Comparison of ENCODE assay signal across 13 cellular contexts in genomic region chr11:44785856-44786606, GRCh38. TPM values are rescaled to one million over a fixed set of nuclear protein-coding genes. Genes with fewer than 3 reads are reported as not detected.
DNase-seq lines count a peak whose midpoint lies in the region; ATAC-seq and TF ChIP-seq lines count a peak whose summit lies in the region.
"Had no signal": no experiment of that assay in that cellular context is flagged by ENCODE, and none has a peak within 500 bp of the region (broad histone marks: within the 10 kb centered on the region; RNA-seq: fewer than 3 reads in every experiment).

No MANE protein-coding gene starts in this region.

- H3K4me3 ChIP-seq in H7 (ENCODE audit: insufficient read depth, low read depth, low read length) (no peak overlapping the region), right atrium auricular region (no peak overlapping the region), smooth muscle cell (no peak overlapping the region)
- H3K4me3 ChIP-seq: lung, upper lobe of right lung had no signal

- DNase-seq in AG20443 (ENCODE audit: low spot score) = peak; percentile 31
- peak; percentile 72 for DNase-seq in H7
- DNase-seq in SK-N-DZ (ENCODE audit: low spot score) = peak; percentile 10
- DNase-seq in right atrium auricular region (ENCODE audit: low spot score) = no peak
- no peak for DNase-seq in smooth muscle cell (lab: John Stamatoyannopoulos, UW; ENCODE audit: unreplicated experiment)
- DNase-seq in left lobe of liver (ENCODE audit: low spot score) = no peak
- DNase-seq: activated gamma-delta T cell treated with Interleukin-2 at 50 U/mL for 16 hours, NCI-H187, upper lobe of right lung had no signal

- H3K27me3 ChIP-seq in H7 (ENCODE audit: control insufficient read depth, insufficient read depth, low read length) = no peaks in the 10 kb centered on the region
- no peaks in the 10 kb centered on the region for H3K27me3 ChIP-seq in right atrium auricular region
- H3K27me3 ChIP-seq in smooth muscle cell (ENCODE audit: low read depth) = no peaks in the 10 kb centered on the region
- H3K27me3 ChIP-seq: upper lobe of right lung had no signal

- H3K27ac ChIP-seq in right atrium auricular region = peak overlapping the region; percentile 58 to 67
- no peak overlapping the region for H3K27ac ChIP-seq in smooth muscle cell (ENCODE audit: low read depth)
- H3K27ac ChIP-seq: epithelial cell of prostate, upper lobe of right lung had no signal

- no peaks in the 10 kb centered on the region for H3F3A ChIP-seq in smooth muscle cell (ENCODE audit: low read depth)

- no peaks in the 10 kb centered on the region for H3K9me3 ChIP-seq in right atrium auricular region
- no peaks in the 10 kb centered on the region for H3K9me3 ChIP-seq in smooth muscle cell (replicated peaks; ENCODE audit: low read depth)
- H3K9me3 ChIP-seq: upper lobe of right lung had no signal

- H3K4me1 ChIP-seq in right atrium auricular region = peaks cover 0 to 68% of the 10 kb centered on the region in 2 donors
- H3K4me1 ChIP-seq in smooth muscle cell (ENCODE audit: low read depth) = peaks cover 10% of the 10 kb centered on the region

- H4K20me1 ChIP-seq in smooth muscle cell (ENCODE audit: low read depth) = no peaks in the 10 kb centered on the region

- no peak for ATAC-seq in GM21381 (IDR thresholded peaks at IDR 0.05; ENCODE audit: unreplicated experiment)
- no peak for ATAC-seq in HG03280 (IDR thresholded peaks at IDR 0.05; ENCODE audit: unreplicated experiment)
- no peak for ATAC-seq in left lobe of liver
- ATAC-seq: upper lobe of right lung had no signal

- H3K4me2 ChIP-seq in smooth muscle cell = no peak overlapping the region

- WGBS in smooth muscle cell (ENCODE audit: low lambda C conversion rate) = 78% methylated on average over 7 of the region's 7 CpGs

- no peaks in the 10 kb centered on the region for H3K36me3 ChIP-seq in H7 (replicated peaks; ENCODE audit: control insufficient read depth, insufficient read depth, low read length)
- no peaks in the 10 kb centered on the region for H3K36me3 ChIP-seq in right atrium auricular region
- no peaks in the 10 kb centered on the region for H3K36me3 ChIP-seq in smooth muscle cell (ENCODE audit: low read depth)
- H3K36me3 ChIP-seq: upper lobe of right lung had no signal

- H3K79me2 ChIP-seq in smooth muscle cell (ENCODE audit: low read depth) = no peaks in the 10 kb centered on the region

- no peak overlapping the region for H3K9ac ChIP-seq in smooth muscle cell (ENCODE audit: low read depth)

- no peak overlapping the region for H2AFZ ChIP-seq in smooth muscle cell (ENCODE audit: low read depth)

- TF ChIP-seq CTCF in right atrium auricular region (IDR thresholded peaks at IDR 0.05) = no peak
- TF ChIP-seq CTCF in smooth muscle cell (IDR thresholded peaks at IDR 0.05; ENCODE audit: borderline replicate concordance, insufficient read depth, poor library complexity, severe bottlenecking) = no peak

RNA-seq across cellular contexts. Expression of gene TSPAN18, which starts 59.3 kb away (rescaled TPM):
- 25.7 and 27.7 TPM in 2 replicates for total RNA-seq in H7 (2014; rRNA removed; shearing (Covaris generic))
- polyA plus RNA-seq in SK-N-DZ (2014; cell fraction: cytosol; rRNA removed) = 9.8 and 15.7 TPM in 2 replicates
- polyA plus RNA-seq in SK-N-DZ (2014; cell fraction: nucleus; rRNA removed) = 6.9 and 15.7 TPM in 2 replicates
- 10 to 100 TPM; 76.3 to 79.3 TPM for total RNA-seq in right atrium auricular region
- total RNA-seq in smooth muscle cell = 3.4 and 3.9 TPM in 2 replicates
- 9.3 and 15.3 TPM in 2 replicates for polyA plus RNA-seq in smooth muscle cell
- 4.2 TPM for total RNA-seq in left lobe of liver

Comparison
In these comparisons a context has a peak if more than half of its experiments do, and no peak if none do; other contexts are left out.
1. DNase-seq: peak in AG20443 (single experiment), H7 (single experiment) and SK-N-DZ (single experiment); none in right atrium auricular region (single experiment), smooth muscle cell (single experiment) and left lobe of liver (single experiment).